ENCODE assay signal across 33 cellular contexts in genomic region chr7:89517815-89518214, GRCh38.
"Had no signal": no experiment of that assay in that cellular context is flagged by ENCODE, and none has a peak within 500 bp of the region (broad histone marks: within the 10 kb centered on the region; RNA-seq: fewer than 3 reads in every experiment).

No MANE protein-coding gene starts in this region.

- H3K27ac ChIP-seq: adrenal gland, body of pancreas, brain microvascular endothelial cell, breast epithelium, VCaP had no signal

- H3K4me3 ChIP-seq: adrenal gland, body of pancreas, breast epithelium had no signal

- H3K4me1 ChIP-seq: adrenal gland, body of pancreas, breast epithelium had no signal

- DNase-seq: activated B cell treated with CpG ODN at 0.5 μM for 24 hours; activated CD4-positive, alpha-beta memory T cell treated with anti-CD3 and anti-CD28 coated beads for 36 hours; activated CD4-positive, alpha-beta T cell treated with anti-CD3 and anti-CD28 coated beads for 4 hours; activated CD4-positive, alpha-beta T cell treated with anti-CD3 and anti-CD28 coated beads, Interleukin-2, amount 10 ng/mL, durations not matched to agents 24 days and 14 days; activated CD4-positive, alpha-beta T cell treated with anti-CD3 and anti-CD28 coated beads, Interleukin-2, amount 50 U/mL, for 1 hour; activated CD4-positive, alpha-beta T cell treated with anti-CD3 and anti-CD28 coated beads, Interleukin-2, amount 50 U/mL, for 4 hours; activated CD4-positive, CD25-positive, alpha-beta regulatory T cell treated with anti-CD3 and anti-CD28 coated beads, Interleukin-2, amount 50 U/mL, for 72 hours; activated CD8-positive, alpha-beta memory T cell treated with anti-CD3 and anti-CD28 coated beads, Interleukin-2, amount 50 U/mL, for 4 hours; activated CD8-positive, alpha-beta T cell treated with anti-CD3 and anti-CD28 coated beads for 36 hours; activated effector memory CD4-positive, alpha-beta T cell treated with anti-CD3 and anti-CD28 coated beads, Interleukin-2, amount 50 U/mL, for 16 hours; activated gamma-delta T cell treated with Interleukin-2 at 50 U/mL for 16 hours; activated naive CD4-positive, alpha-beta T cell; activated naive CD4-positive, alpha-beta T cell treated with anti-CD3 and anti-CD28 coated beads for 36 hours; activated naive CD4-positive, alpha-beta T cell treated with anti-CD3 and anti-CD28 coated beads, Interleukin-2, amount 50 U/mL, for 16 hours; activated naive CD8-positive, alpha-beta T cell treated with anti-CD3 and anti-CD28 coated beads for 36 hours; activated T-cell treated with anti-CD3 and anti-CD28 coated beads for 4 hours; activated T-cell treated with anti-CD3 and anti-CD28 coated beads, Interleukin-2, amount 50 U/mL, for 1 hour; activated T-cell treated with anti-CD3 and anti-CD28 coated beads, Interleukin-2, amount 50 U/mL, for 4 hours; activated T-cell treated with anti-CD3 and anti-CD28 coated beads, Interleukin-2, amount 50 U/mL, for 72 hours; adrenal gland; amniotic stem cell; aorta; body of pancreas; brain microvascular endothelial cell; central memory CD4-positive, alpha-beta T cell; T-helper 2 cell; T-helper 9 cell had no signal

- ATAC-seq: activated CD8-positive, alpha-beta T cell treated with anti-CD3 and anti-CD28 coated beads for 36 hours; activated naive CD4-positive, alpha-beta T cell treated with anti-CD3 and anti-CD28 coated beads, Interleukin-2, amount 50 U/mL, for 72 hours; activated T-cell treated with anti-CD3 and anti-CD28 coated beads, Interleukin-2, amount 50 U/mL, for 4 hours; activated T-cell treated with anti-CD3 and anti-CD28 coated beads, Interleukin-2, amount 50 U/mL, for 72 hours; activated T-helper 17 cell treated with anti-CD3 and anti-CD28 coated beads, Interleukin-2, amount 50 U/mL, for 72 hours; body of pancreas had no signal

- FAIRE-seq: astrocyte, TTC549 had no signal

- H3K27me3 ChIP-seq: adrenal gland, body of pancreas, brain microvascular endothelial cell, breast epithelium had no signal

- H3K9me3 ChIP-seq: adrenal gland, body of pancreas, breast epithelium had no signal

- H3K36me3 ChIP-seq: adrenal gland, brain microvascular endothelial cell, breast epithelium had no signal
